ENCODE assay signal across 8 cellular contexts in genomic region chr7:4775281-4776159, GRCh38. TPM values are rescaled to one million over a fixed set of nuclear protein-coding genes. Genes with fewer than 3 reads are reported as not detected.
DNase-seq lines count a peak whose midpoint lies in the region; ATAC-seq and TF ChIP-seq lines count a peak whose summit lies in the region.

TSS of gene AP5Z1 (plus strand) at chr7:4775623. CDS start at chr7:4775716, 93 bp downstream.

- peaks cover 9% of the 10 kb centered on the region for H3K36me3 Mint-ChIP-seq in T-cell

- H3K4ac ChIP-seq in trophoblast cell (ENCODE audit: low read depth, low read length), result peak within 1 kb of the TSS; percentile 92

- H3K4me3 ChIP-seq in cardiac muscle cell, result peak within 1 kb of the TSS; percentile 86
- peak within 1 kb of the TSS; percentile 95 for H3K4me3 ChIP-seq in trophoblast cell (ENCODE audit: low read depth, low read length)
- H3K4me3 ChIP-seq in tibial nerve, result peak within 1 kb of the TSS; percentile 83 to 98 (median 94)

- H3K4me1 ChIP-seq in cardiac muscle cell (ENCODE audit: low read depth) (no peaks in the 10 kb centered on the region), trophoblast cell (ENCODE audit: control insufficient read depth in 1 of 2, insufficient read depth in 2 of 2, low read length in 2 of 2) (peaks cover 4 to 9% of the 10 kb centered on the region in 2 experiments), tibial nerve (peaks cover 0 to 40% (median 12%) of the 10 kb centered on the region in 4 donors)

- H3K14ac ChIP-seq in trophoblast cell (ENCODE audit: low read length), result peak within 1 kb of the TSS; percentile 68

- ATAC-seq in HG02840 (IDR thresholded peaks at IDR 0.05; ENCODE audit: low FRiP score, unreplicated experiment) (peak; percentile 90), T-cell (replicated peaks in 1 of 4) (peak; percentile 91 to 93 (median 92))

- H4K8ac ChIP-seq in trophoblast cell (ENCODE audit: low read depth, low read length), result peak within 1 kb of the TSS; percentile 84

- peaks cover 9% of the 10 kb centered on the region for H3K79me2 ChIP-seq in trophoblast cell (ENCODE audit: control insufficient read depth, insufficient read depth, low read length, poor library complexity)

- WGBS in adipose tissue, 3 donors, result 0 to 1% (median 1%) methylated on average over 64 to 70 of the region's 70 CpGs
- no CpG with 5 or more reads among the region's 70 CpGs for WGBS in trophoblast cell (ENCODE audit: extremely low coverage, insufficient coverage, insufficient read length)
- WGBS in tibial nerve, 2 donors, result 0 to 1% methylated on average over 24 to 45 of the region's 70 CpGs

- peak within 1 kb of the TSS; percentile 97 to 99 for H3K27ac Mint-ChIP-seq in T-cell

- no peaks in the 10 kb centered on the region for H3K36me3 ChIP-seq in cardiac muscle cell
- H3K36me3 ChIP-seq in trophoblast cell (ENCODE audit: control insufficient read depth in 1 of 2, insufficient read depth in 2 of 2, low read length in 2 of 2), result peaks cover 2 to 6% of the 10 kb centered on the region in 2 experiments
- H3K36me3 ChIP-seq in tibial nerve, result peaks cover 0 to 17% (median 0%) of the 10 kb centered on the region in 3 donors

- H3K9me3 Mint-ChIP-seq in T-cell, result no peaks in the 10 kb centered on the region

- H2BK120ac ChIP-seq in trophoblast cell (ENCODE audit: insufficient read depth, low read length, poor library complexity), result peak within 1 kb of the TSS; percentile 11

- peak within 1 kb of the TSS; percentile 63 for H4K12ac ChIP-seq in trophoblast cell (ENCODE audit: low read depth, low read length)

- H3K4me2 ChIP-seq in trophoblast cell (ENCODE audit: low read length), result peak within 1 kb of the TSS; percentile 90

- CTCF ChIA-PET in T-cell (lab: Charles Lee), result interaction anchor here (0.5 to 2.1 kb wide), 8 partner anchors 16 to 902 kb away, joined by 3 to 13 read pairs (median 4); no protein-coding TSS in a partner anchor

- peak within 1 kb of the TSS; percentile 98 for H3K4me3 Mint-ChIP-seq in T-cell

- peaks cover 47 to 54% (median 49%) of the 10 kb centered on the region in 3 donors for H3K4me1 Mint-ChIP-seq in T-cell

- H2AFZ ChIP-seq in trophoblast cell (ENCODE audit: insufficient read depth, low read length, poor library complexity), result peak within 1 kb of the TSS; percentile 75

- no peaks in the 10 kb centered on the region for H3K9me3 ChIP-seq in cardiac muscle cell (ENCODE audit: low read depth)
- no peaks in the 10 kb centered on the region for H3K9me3 ChIP-seq in trophoblast cell (ENCODE audit: insufficient read depth, low read depth, low read length)
- no peaks in the 10 kb centered on the region for H3K9me3 ChIP-seq in tibial nerve

- H3K27me3 Mint-ChIP-seq in T-cell, result peaks cover 0 to 2% of the 10 kb centered on the region in 2 donors

- TF ChIP-seq EP300 in tibial nerve (IDR thresholded peaks at IDR 0.05), result peak; percentile 76 to 92

- peak within 1 kb of the TSS; percentile 84 for H4K91ac ChIP-seq in trophoblast cell (ENCODE audit: low read depth, low read length)

- no peaks in the 10 kb centered on the region for H3K27me3 ChIP-seq in cardiac muscle cell
- no peaks in the 10 kb centered on the region for H3K27me3 ChIP-seq in trophoblast cell (ENCODE audit: insufficient read depth, low read length)
- H3K27me3 ChIP-seq in tibial nerve, result no peaks in the 10 kb centered on the region

- H2BK12ac ChIP-seq in trophoblast cell (ENCODE audit: low read length), result no peak within 1 kb of the TSS

- H2BK5ac ChIP-seq in trophoblast cell (ENCODE audit: low read depth, low read length, poor library complexity), result peak within 1 kb of the TSS; percentile 32

- H3K27ac ChIP-seq in adipose tissue (ENCODE audit: low read depth, low read length) (peak within 1 kb of the TSS; percentile 30), cardiac muscle cell (peak within 1 kb of the TSS; percentile 91), trophoblast cell (ENCODE audit: low read depth, low read length) (peak within 1 kb of the TSS; percentile 46), tibial nerve (peak within 1 kb of the TSS; percentile 92 to 98 (median 94))

- peaks cover 9% of the 10 kb centered on the region for H3K79me1 ChIP-seq in trophoblast cell (ENCODE audit: low read length)

- TF ChIP-seq POLR2A in tibial nerve (IDR thresholded peaks at IDR 0.05), result peak; percentile 51 to 92

- H3K23ac ChIP-seq in trophoblast cell (ENCODE audit: low read length), result no peak within 1 kb of the TSS

- H3K9ac ChIP-seq in trophoblast cell (ENCODE audit: low read length), result peak within 1 kb of the TSS; percentile 85

- no peak for TF ChIP-seq CTCF in GM13976 (IDR thresholded peaks at IDR 0.05; ENCODE audit: borderline replicate concordance, control extremely low read depth, extremely low read depth, insufficient read depth, missing control alignments)
- no peak for TF ChIP-seq CTCF in cardiac muscle cell (IDR thresholded peaks at IDR 0.05; ENCODE audit: low read depth, low read length)
- TF ChIP-seq CTCF in tibial nerve (IDR thresholded peaks at IDR 0.05), result peak in 2 of 5 experiments; percentile 31 to 40

- peak; percentile 100 for DNase-seq in GM13976 (ENCODE audit: low spot score)
- peak; percentile 95 for DNase-seq in NCI-H1436 (lab: John Stamatoyannopoulos, UW)
- peak; percentile 82 to 97 (median 95) for DNase-seq in T-cell
- peak; percentile 97 to 98 for DNase-seq in cardiac muscle cell (ENCODE audit: low read depth in 1 of 2, low spot score in 1 of 2)
- DNase-seq in trophoblast cell, result peak; percentile 94 to 95
- peak; percentile 95 for DNase-seq in tibial nerve (ENCODE audit: low spot score in 2 of 2)

- peak within 1 kb of the TSS; percentile 60 for H3K18ac ChIP-seq in trophoblast cell (ENCODE audit: low read length)

- POLR2A ChIA-PET in T-cell (lab: Charles Lee), result interaction anchor here (0.6 to 1.5 kb wide), 4 partner anchors 25 to 367 kb away, joined by 3 to 5 read pairs (median 4); no protein-coding TSS in a partner anchor

- H2AK5ac ChIP-seq in trophoblast cell (ENCODE audit: low read length), result peak within 1 kb of the TSS; percentile 41

- in situ Hi-C loops in GM13976 (cut with MboI; ENCODE audit: low sequenced_read_pairs, unreplicated experiment), result no loop called here

RNA-seq across cellular contexts. Expression of gene AP5Z1, which starts in this region (rescaled TPM):
- 100 to 1,000 TPM in 4 of 5 donors, 10 to 100 TPM in 1; 93.6 to 126 (median 110) TPM for total RNA-seq in T-cell
- polyA plus RNA-seq in adipose tissue, result 10 to 100 TPM; 19.6 to 41.5 (median 35.0) TPM
- 21.1 and 22.1 TPM in 2 replicates for total RNA-seq in cardiac muscle cell
- 22.6 and 23.9 TPM in 2 replicates for polyA plus RNA-seq in cardiac muscle cell
- 19.8 and 22.2 TPM in 2 replicates for polyA plus RNA-seq in trophoblast cell (2013)
- total RNA-seq in tibial nerve, result 10 to 100 TPM; 26.0 to 61.8 (median 40.7) TPM

Comparison
In these comparisons a context has a peak if more than half of its experiments do, and no peak if none do; other contexts are left out.
1. Peak in every context shown above with its lines: DNase-seq, ATAC-seq, H3K4me3 ChIP-seq and H3K27ac ChIP-seq.
2. H3K27ac ChIP-seq: peak in every context shown above with its lines; median percentile 94 in tibial nerve; 91 in cardiac muscle cell; 46 in trophoblast cell; 30 in adipose tissue.